ENCODE assay signal across 7 cellular contexts in genomic region chr19:11324079-11324661, GRCh38. TPM values are rescaled to one million over a fixed set of nuclear protein-coding genes. Genes with fewer than 3 reads are reported as not detected.
DNase-seq lines count a peak whose midpoint lies in the region; ATAC-seq and TF ChIP-seq lines count a peak whose summit lies in the region.

No MANE protein-coding gene starts in this region.

- CTCF ChIA-PET in RWPE1 (lab: Yijun Ruan, JAX) = interaction anchor here (0.7 to 1.3 kb wide), 4 partner anchors 28 to 158 kb away, joined by 3 to 5 read pairs (median 4); partner anchors contain the start of gene TSPAN16

- ATAC-seq in left colon = peak; percentile 89
- ATAC-seq in stimulated activated naive CD8-positive, alpha-beta T cell treated with anti-CD3 and anti-CD28 coated beads, Interleukin-15, Interleukin-2, amounts not matched to agents 100 U/mL and 50 U/mL, for 24 hours = no peak
- no peak for ATAC-seq in GM18867 (IDR thresholded peaks at IDR 0.05; ENCODE audit: unreplicated experiment)

- H3K27ac ChIP-seq in RWPE1 = peak overlapping the region; percentile 95

- no peak for TF ChIP-seq CTCF in RWPE1 (conservative IDR thresholded peaks at IDR 0.05; ENCODE audit: low read depth)

- DNase-seq in GF-D8 (lab: John Stamatoyannopoulos, UW) = peak; percentile 100
- peak; percentile 85 for DNase-seq in HPDE6-E6E7 (ENCODE audit: extremely low spot score)
- DNase-seq in RWPE1 (ENCODE audit: low spot score) = peak; percentile 94
- peak; percentile 17 to 94 for DNase-seq in T47D (ENCODE audit: low read depth in 1 of 2, low spot score in 1 of 2)
- peak; percentile 68 to 72 for DNase-seq in left colon
- DNase-seq in stimulated activated naive CD8-positive, alpha-beta T cell treated with anti-CD3 and anti-CD28 coated beads, Interleukin-15, Interleukin-2, amounts not matched to agents 100 U/mL and 50 U/mL, for 24 hours = peak; percentile 46

- POLR2A ChIA-PET in RWPE1 (lab: Yijun Ruan, JAX; ENCODE audit: low non-redundant PET) = interaction anchor here (0.6 to 0.7 kb wide), 2 partner anchors 12 to 98 kb away, joined by 3 to 5 read pairs; no protein-coding TSS in a partner anchor

- in situ Hi-C loops in T47D (cut with HindIII; ENCODE audit: low pct_unique_long_range_greater_than_20kb, low sequenced_read_pairs) = no loop called here

- intact Hi-C loops in left colon (cut with DNase I, micrococcal nuclease) = no loop called here

RNA-seq across cellular contexts. Expression of gene RAB3D, which starts 15.3 kb away (rescaled TPM):
- total RNA-seq in left colon = 10 to 100 TPM; 34.7 to 37.6 TPM

RNA-seq across cellular contexts. Expression of gene TMEM205, which starts 21.9 kb away (rescaled TPM):
- 10 to 100 TPM; 43.5 to 51.9 TPM for total RNA-seq in left colon

RNA-seq across cellular contexts. Expression of gene CCDC159, which starts 22.1 kb away (rescaled TPM):
- total RNA-seq in left colon = 10 to 100 TPM; 28.6 to 30.2 TPM

RNA-seq across cellular contexts. Expression of gene TSPAN16, which starts 28.2 kb away (rescaled TPM):
- not detected for total RNA-seq in left colon

RNA-seq across cellular contexts. Expression of gene PLPPR2, which starts 31.1 kb away (rescaled TPM):
- total RNA-seq in left colon = 1 to 10 TPM; 5.4 to 7.3 TPM

Comparison
In these comparisons a context has a peak if more than half of its experiments do, and no peak if none do; other contexts are left out.
1. DNase-seq: peak in every context shown above with its lines; median percentile 100 in GF-D8; 94 in RWPE1; 85 in HPDE6-E6E7; 70 in left colon; 56 in T47D; 46 in stimulated activated naive CD8-positive, alpha-beta T cell treated with anti-CD3 and anti-CD28 coated beads, Interleukin-15, Interleukin-2, amounts not matched to agents 100 U/mL and 50 U/mL, for 24 hours.